ENCODE assay signal across 1 cellular context in genomic region chr2:42339191-42339912, GRCh38.
TF ChIP-seq lines count a peak whose summit lies in the region.

No MANE protein-coding gene starts in this region.

TF ChIP-seq in H1, 55 proteins besides CTCF, POLR2A, EP300 and RAD21 (continued from another document):
- no peak for TF ChIP-seq TAF7 (optimal IDR thresholded peaks at IDR 0.05; ENCODE audit: borderline replicate concordance, low read depth, low read length)
- TF ChIP-seq SP4 (IDR thresholded peaks at IDR 0.05; ENCODE audit: low read length) = no peak
- no peak for TF ChIP-seq JUND (IDR thresholded peaks at IDR 0.05; ENCODE audit: low read length)
